In genomic region chrX:47854474-47854873, GRCh38 we compare ENCODE assay signal across 7 cellular contexts. TPM values are rescaled to one million over a fixed set of nuclear protein-coding genes. Genes with fewer than 3 reads are reported as not detected.
A peak's percentile ranks its signal among the peaks of the same experiment; 100 is the strongest.
DNase-seq lines count a peak whose midpoint lies in the region; ATAC-seq and TF ChIP-seq lines count a peak whose summit lies in the region.

No MANE protein-coding gene starts in this region.

- peak; percentile 33 for TF ChIP-seq CTCF in GM13977 (IDR thresholded peaks at IDR 0.05; ENCODE audit: extremely low read depth, insufficient read depth, missing control alignments)

- no peaks in the 10 kb centered on the region for H3K9me3 Mint-ChIP-seq in naive thymus-derived CD8-positive, alpha-beta T cell

- peaks cover 3 to 50% (median 3%) of the 10 kb centered on the region in 3 donors for H3K36me3 Mint-ChIP-seq in naive thymus-derived CD8-positive, alpha-beta T cell

- ATAC-seq in naive thymus-derived CD8-positive, alpha-beta T cell: peak; percentile 33 to 53
- ATAC-seq in HG03196 (IDR thresholded peaks at IDR 0.05; ENCODE audit: unreplicated experiment) (no peak), HG03039 (IDR thresholded peaks at IDR 0.05; ENCODE audit: unreplicated experiment) (no peak), GM19397 (IDR thresholded peaks at IDR 0.05; ENCODE audit: unreplicated experiment) (no peak)

- H3K4me1 Mint-ChIP-seq in naive thymus-derived CD8-positive, alpha-beta T cell: peaks cover 4 to 11% (median 7%) of the 10 kb centered on the region in 4 donors

- H3K27ac Mint-ChIP-seq in naive thymus-derived CD8-positive, alpha-beta T cell: peak overlapping the region in 3 of 10 donors; percentile 8 to 42 (median 24)

- H3K27me3 Mint-ChIP-seq in naive thymus-derived CD8-positive, alpha-beta T cell: no peaks in the 10 kb centered on the region

- POLR2A ChIA-PET in naive thymus-derived CD8-positive, alpha-beta T cell (lab: Charles Lee): no interaction called here

- DNase-seq in GM13977 (ENCODE audit: low spot score) (no peak), RPMI7951 (ENCODE audit: low read depth) (peak; percentile 36), dermis blood vessel endothelial cell (peak; percentile 62)
- DNase-seq in naive thymus-derived CD8-positive, alpha-beta T cell: peak in 8 of 10 donors; percentile 4 to 36 (median 22)

- no peak overlapping the region for H3K4me3 Mint-ChIP-seq in naive thymus-derived CD8-positive, alpha-beta T cell

- in situ Hi-C loops in GM13977 (cut with MboI; ENCODE audit: low pct_unique_long_range_greater_than_20kb, low sequenced_read_pairs, unreplicated experiment): no loop called here

RNA-seq across cellular contexts. Expression of gene ZNF81, which starts 17.8 kb away (rescaled TPM):
- 4.2 and 4.7 TPM in 2 replicates for total RNA-seq in RPMI7951 (2014; rRNA removed; shearing (Covaris generic))
- 6.7 and 10.0 TPM in 2 replicates for total RNA-seq in dermis blood vessel endothelial cell
- total RNA-seq in naive thymus-derived CD8-positive, alpha-beta T cell: 10 to 100 TPM; 12.7 to 13.3 TPM
- polyA plus RNA-seq in naive thymus-derived CD8-positive, alpha-beta T cell: 1 to 10 TPM; 1.5 to 4.8 (median 4.0) TPM

Comparison
In these comparisons a context has a peak if more than half of its experiments do, and no peak if none do; other contexts are left out.
1. ATAC-seq: peak in naive thymus-derived CD8-positive, alpha-beta T cell (2 of 2); none in HG03196 (single experiment), HG03039 (single experiment) and GM19397 (single experiment).